Comparison of ENCODE assay signal across 23 cellular contexts in genomic region chr13:105121221-105121620, GRCh38.
"Had no signal": no experiment of that assay in that cellular context is flagged by ENCODE, and none has a peak within 500 bp of the region (broad histone marks: within the 10 kb centered on the region; RNA-seq: fewer than 3 reads in every experiment).

No MANE protein-coding gene starts in this region.

- FAIRE-seq: endometrium, frontal cortex, kidney had no signal

- H3K27ac ChIP-seq: colonic mucosa, esophagus squamous epithelium, foreskin keratinocyte, gastroesophageal sphincter, heart left ventricle, hepatocyte, left lung, lower lobe of right lung had no signal

- H3K4me2 ChIP-seq: hepatocyte had no signal

- H3K4me3 ChIP-seq: colonic mucosa, esophagus squamous epithelium, gastroesophageal sphincter, heart left ventricle, hepatocyte, left lung, lower lobe of right lung had no signal

- H3K36me3 ChIP-seq: colonic mucosa, esophagus squamous epithelium, gastroesophageal sphincter, heart left ventricle, left lung, lower lobe of right lung had no signal

- H3K9me3 ChIP-seq: colonic mucosa, esophagus squamous epithelium, gastroesophageal sphincter, heart left ventricle, left lung, lower lobe of right lung had no signal

- H3K4me1 ChIP-seq: colonic mucosa, esophagus squamous epithelium, foreskin keratinocyte, gastroesophageal sphincter, left lung, lower lobe of right lung had no signal

- H3K27me3 ChIP-seq: colonic mucosa, esophagus squamous epithelium, foreskin keratinocyte, gastroesophageal sphincter, heart left ventricle, hepatocyte, left lung had no signal

- H2AFZ ChIP-seq: hepatocyte had no signal

- ATAC-seq: effector memory CD8-positive, alpha-beta T cell; foreskin keratinocyte; gastroesophageal sphincter; heart left ventricle; left lung; left ventricle myocardium superior; lower lobe of right lung; naive thymus-derived CD4-positive, alpha-beta T cell had no signal

- DNase-seq: cerebellar nuclear complex; colonic mucosa; cortex of kidney; effector CD8-positive, alpha-beta T cell; effector memory CD8-positive, alpha-beta T cell; endodermal cell; esophagus squamous epithelium; foreskin keratinocyte; heart left ventricle; hypothalamus; immature natural killer cell; islet precursor cell; kidney; kidney glomerular epithelial cell; left lung; left ventricle myocardium superior; lower lobe of right lung; mesenchymal stem cell; naive thymus-derived CD4-positive, alpha-beta T cell had no signal

- H3K79me2 ChIP-seq: hepatocyte had no signal
